In the genomic region with DNA sequence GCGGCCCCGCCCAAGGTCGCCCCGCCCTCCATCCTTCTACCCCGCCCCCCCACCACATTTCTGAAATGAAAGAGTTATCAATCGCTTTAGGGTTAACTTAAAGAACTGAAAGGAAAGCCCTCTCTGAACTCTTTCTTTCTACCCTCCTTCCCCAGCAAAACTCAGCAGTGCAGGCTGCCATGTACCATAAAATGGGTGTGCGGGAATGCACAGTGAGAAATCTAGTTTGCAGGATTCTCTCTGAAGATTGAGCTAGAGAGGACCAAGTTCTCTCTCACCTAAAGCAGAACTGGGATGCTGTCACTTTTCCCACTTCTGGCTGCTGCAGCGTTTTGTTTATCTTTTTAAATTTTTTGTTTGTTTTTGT, we compare ENCODE assay signal across 1 cellular context.
TF ChIP-seq lines count a peak whose summit lies in the region.

No MANE protein-coding gene starts in this region.

TF ChIP-seq in H1, 55 proteins besides CTCF, POLR2A, EP300 and RAD21 (continued from another document):
- TF ChIP-seq, protein P1, sequence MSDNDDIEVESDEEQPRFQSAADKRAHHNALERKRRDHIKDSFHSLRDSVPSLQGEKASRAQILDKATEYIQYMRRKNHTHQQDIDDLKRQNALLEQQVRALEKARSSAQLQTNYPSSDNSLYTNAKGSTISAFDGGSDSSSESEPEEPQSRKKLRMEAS (IDR thresholded peaks at IDR 0.05): no peak
TF ChIP-seq in H1: peak in this region for 0.
